ENCODE assay signal across 8 cellular contexts in genomic region chr20:47453167-47453782, GRCh38. TPM values are rescaled to one million over a fixed set of nuclear protein-coding genes. Genes with fewer than 3 reads are reported as not detected.
DNase-seq lines count a peak whose midpoint lies in the region; ATAC-seq and TF ChIP-seq lines count a peak whose summit lies in the region.

No MANE protein-coding gene starts in this region.

- TF ChIP-seq CTCF in fibroblast of pulmonary artery (IDR thresholded peaks at IDR 0.05; ENCODE audit: low read length, missing control alignments): no peak
- no peak for TF ChIP-seq CTCF in ovary (IDR thresholded peaks at IDR 0.05)

- no peak for TF ChIP-seq EP300 in ovary (IDR thresholded peaks at IDR 0.05)

- H3K36me3 ChIP-seq in ovary: no peaks in the 10 kb centered on the region

- H3K4me3 Mint-ChIP-seq in T-helper 1 cell treated with Interleukin-12 subunit alpha and Interleukin-12 subunit beta and Interleukin-4 antibody, amounts not matched to agents 30 μg/mL and 1 μg/mL, for 36 hours: peak overlapping the region; percentile 22

- no peak for TF ChIP-seq POLR2A in ovary (IDR thresholded peaks at IDR 0.05)

- no peak overlapping the region for H3K27ac ChIP-seq in ovary

- H3K9me3 ChIP-seq in ovary: no peaks in the 10 kb centered on the region

- H3K4me1 ChIP-seq in ovary (ENCODE audit: insufficient read depth): no peaks in the 10 kb centered on the region

- H3K4me3 ChIP-seq in fibroblast of pulmonary artery (replicated peaks; ENCODE audit: low read depth, low read length): no peak overlapping the region
- H3K4me3 ChIP-seq in ovary: no peak overlapping the region

- no peaks in the 10 kb centered on the region for H3K27me3 ChIP-seq in ovary

- peak overlapping the region; percentile 79 for H3K27ac Mint-ChIP-seq in T-helper 1 cell treated with Interleukin-12 subunit alpha and Interleukin-12 subunit beta and Interleukin-4 antibody, amounts not matched to agents 30 μg/mL and 1 μg/mL, for 36 hours

- peaks cover 39% of the 10 kb centered on the region for H3K4me1 Mint-ChIP-seq in T-helper 1 cell treated with Interleukin-12 subunit alpha and Interleukin-12 subunit beta and Interleukin-4 antibody, amounts not matched to agents 30 μg/mL and 1 μg/mL, for 36 hours (ENCODE audit: low read depth)

- peak; percentile 90 for ATAC-seq in HG03103 (IDR thresholded peaks at IDR 0.05; ENCODE audit: low read depth, unreplicated experiment)

- H3K27me3 Mint-ChIP-seq in T-helper 1 cell treated with Interleukin-12 subunit alpha and Interleukin-12 subunit beta and Interleukin-4 antibody, amounts not matched to agents 30 μg/mL and 1 μg/mL, for 36 hours (ENCODE audit: low read depth): no peaks in the 10 kb centered on the region

- intact Hi-C loops in ovary (cut with DNase I): no loop called here

- H3K9me3 Mint-ChIP-seq in T-helper 1 cell treated with Interleukin-12 subunit alpha and Interleukin-12 subunit beta and Interleukin-4 antibody, amounts not matched to agents 30 μg/mL and 1 μg/mL, for 36 hours: no peaks in the 10 kb centered on the region

- no peaks in the 10 kb centered on the region for H3K36me3 Mint-ChIP-seq in T-helper 1 cell treated with Interleukin-12 subunit alpha and Interleukin-12 subunit beta and Interleukin-4 antibody, amounts not matched to agents 30 μg/mL and 1 μg/mL, for 36 hours (ENCODE audit: low read depth)

- peak; percentile 71 for DNase-seq in stimulated activated CD4-positive, alpha-beta T cell treated with anti-CD3 and anti-CD28 coated beads, Interleukin-15, amount 100 ng/mL, for 24 hours
- DNase-seq in stimulated activated CD4-positive, alpha-beta T cell treated with anti-CD3 and anti-CD28 coated beads, Interleukin-12 subunit alpha, Interleukin-12 subunit beta, amount 100 ng/mL, for 4 hours: no peak
- DNase-seq in fibroblast of pulmonary artery (ENCODE audit: low read depth) (peak; percentile 84), ureter (ENCODE audit: low spot score) (no peak), NCI-H82 (lab: John Stamatoyannopoulos, UW) (no peak), ovary (no peak)

- 46 to 51% (median 49%) methylated on average over 4 of the region's 4 CpGs for WGBS in ovary, 3 donors

RNA-seq across cellular contexts. Expression of gene NCOA3, which starts 48.4 kb away (rescaled TPM):
- 60.0 TPM for total RNA-seq in ureter
- 10 to 100 TPM; 19.9 to 32.4 (median 26.5) TPM for total RNA-seq in ovary
- polyA plus RNA-seq in ovary: 10 to 100 TPM in 1 of 2 donors, 1 to 10 TPM in 1; 8.2 to 21.3 TPM

Comparison
In these comparisons a context has a peak if more than half of its experiments do, and no peak if none do; other contexts are left out.
1. DNase-seq: peak in stimulated activated CD4-positive, alpha-beta T cell treated with anti-CD3 and anti-CD28 coated beads, Interleukin-15, amount 100 ng/mL, for 24 hours (single experiment) and fibroblast of pulmonary artery (single experiment); none in stimulated activated CD4-positive, alpha-beta T cell treated with anti-CD3 and anti-CD28 coated beads, Interleukin-12 subunit alpha, Interleukin-12 subunit beta, amount 100 ng/mL, for 4 hours (single experiment), ureter (single experiment), NCI-H82 (single experiment) and ovary (0 of 5).